21 cellular contexts compared by ENCODE assay signal in genomic region chr13:94966380-94966779, GRCh38.
DNase-seq lines count a peak whose midpoint lies in the region; ATAC-seq, FAIRE-seq and TF ChIP-seq lines count a peak whose summit lies in the region.
"Had no signal": no experiment of that assay in that cellular context is flagged by ENCODE, and none has a peak within 500 bp of the region (broad histone marks: within the 10 kb centered on the region; RNA-seq: fewer than 3 reads in every experiment).

No MANE protein-coding gene starts in this region.

- TF ChIP-seq CTCF in WTC11 (IDR thresholded peaks at IDR 0.05) = no peak

- peaks cover 13% of the 10 kb centered on the region for H3K9me3 Mint-ChIP-seq in WTC11
- H3K9me3 Mint-ChIP-seq: activated CD4-positive, alpha-beta memory T cell treated with anti-CD3 and anti-CD28 coated beads, Interleukin-2, amount 10 ng/mL, durations not matched to agents 7 days and 5 days; activated naive CD8-positive, alpha-beta T cell treated with anti-CD3 and anti-CD28 coated beads for 36 hours had no signal

- CTCF ChIA-PET in WTC11 (lab: Charles Lee) = interaction anchor here (1.2 to 3.4 kb wide), 5 partner anchors 16 to 438 kb away, joined by 3 to 19 read pairs (median 6); no protein-coding TSS in a partner anchor

- peaks cover 16% of the 10 kb centered on the region for H3K27me3 Mint-ChIP-seq in WTC11 (ENCODE audit: low read depth)

- peaks cover 40% of the 10 kb centered on the region for H3K4me1 Mint-ChIP-seq in WTC11

- peak overlapping the region; percentile 71 for H3K4me3 Mint-ChIP-seq in WTC11
- H3K4me3 Mint-ChIP-seq: activated CD4-positive, alpha-beta memory T cell treated with anti-CD3 and anti-CD28 coated beads, Interleukin-2, amount 10 ng/mL, durations not matched to agents 7 days and 5 days; activated naive CD8-positive, alpha-beta T cell treated with anti-CD3 and anti-CD28 coated beads for 36 hours; T-helper 17 cell had no signal

- no peak overlapping the region for H3K27ac Mint-ChIP-seq in WTC11
- H3K27ac Mint-ChIP-seq: activated CD4-positive, alpha-beta memory T cell treated with anti-CD3 and anti-CD28 coated beads, Interleukin-2, amount 10 ng/mL, durations not matched to agents 7 days and 5 days; activated naive CD8-positive, alpha-beta T cell treated with anti-CD3 and anti-CD28 coated beads for 36 hours; T-helper 17 cell had no signal

- ATAC-seq in WTC11 = no peak
- no peak for ATAC-seq in GM21737 (IDR thresholded peaks at IDR 0.05; ENCODE audit: unreplicated experiment)
- ATAC-seq: A549, T-helper 17 cell had no signal

- POLR2A ChIA-PET in WTC11 (lab: Charles Lee) = no interaction called here

- H3K36me3 Mint-ChIP-seq in WTC11 = no peaks in the 10 kb centered on the region
- H3K36me3 Mint-ChIP-seq: activated naive CD8-positive, alpha-beta T cell treated with anti-CD3 and anti-CD28 coated beads for 36 hours had no signal

- DNase-seq in Ammon's horn (ENCODE audit: low spot score) (peak; percentile 20), NCI-H1092 treated with DMSO at 0.1 percent for 48 hours (lab: John Stamatoyannopoulos, UW) (peak; percentile 91), NCI-H2196 treated with DMSO at 0.1 percent for 48 hours (lab: John Stamatoyannopoulos, UW; ENCODE audit: unreplicated experiment) (peak; percentile 6), WTC11 (ENCODE audit: low spot score) (no peak), COLO829 (ENCODE audit: low spot score) (no peak), RCC 7860 (ENCODE audit: low spot score) (no peak), germinal center (ENCODE audit: low spot score) (no peak)
- DNase-seq: activated CD4-positive, alpha-beta memory T cell treated with anti-CD3 and anti-CD28 coated beads, Interleukin-2, amount 10 ng/mL, durations not matched to agents 7 days and 5 days; activated naive CD8-positive, alpha-beta T cell treated with anti-CD3 and anti-CD28 coated beads for 36 hours; activated T-cell treated with anti-CD3 and anti-CD28 coated beads, Interleukin-2, amount 50 U/mL, for 1 hour; DMS79; left ventricle myocardium inferior; MG63; NCI-H2171 treated with DMSO at 0.1 percent for 48 hours; Right ventricle myocardium superior; spleen; stimulated activated CD4-positive, alpha-beta T cell treated with anti-CD3 and anti-CD28 coated beads, Interleukin-4, amount 100 ng/mL, for 4 hours; T-helper 17 cell had no signal

- FAIRE-seq in RCC 7860 (lab: Jason Lieb, UNC) = no peak
- FAIRE-seq: A549, colon had no signal

TF ChIP-seq in WTC11, 78 proteins besides CTCF, POLR2A, EP300 and RAD21:
- TF ChIP-seq RORB (CRISPR knock-in tag; IDR thresholded peaks at IDR 0.05) (no peak), CREM (CRISPR knock-in tag; IDR thresholded peaks at IDR 0.05) (no peak), SMAD4 (CRISPR knock-in tag; IDR thresholded peaks at IDR 0.05) (no peak), TEAD1 (CRISPR knock-in tag; IDR thresholded peaks at IDR 0.05) (no peak), FOXP1 (CRISPR knock-in tag; IDR thresholded peaks at IDR 0.05; ENCODE audit: borderline replicate concordance) (no peak)
- TF ChIP-seq, protein P1, sequence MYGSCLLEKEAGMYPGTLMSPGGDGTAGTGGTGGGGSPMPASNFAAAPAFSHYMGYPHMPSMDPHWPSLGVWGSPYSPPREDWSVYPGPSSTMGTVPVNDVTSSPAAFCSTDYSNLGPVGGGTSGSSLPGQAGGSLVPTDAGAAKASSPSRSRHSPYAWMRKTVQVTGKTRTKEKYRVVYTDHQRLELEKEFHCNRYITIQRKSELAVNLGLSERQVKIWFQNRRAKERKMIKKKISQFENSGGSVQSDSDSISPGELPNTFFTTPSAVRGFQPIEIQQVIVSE (CRISPR knock-in tag; IDR thresholded peaks at IDR 0.05; ENCODE audit: borderline replicate concordance) = no peak

Comparison
In these comparisons a context has a peak if more than half of its experiments do, and no peak if none do; other contexts are left out.
1. DNase-seq: peak in Ammon's horn (single experiment), NCI-H1092 treated with DMSO at 0.1 percent for 48 hours (single experiment) and NCI-H2196 treated with DMSO at 0.1 percent for 48 hours (single experiment); none in WTC11 (single experiment), COLO829 (single experiment), RCC 7860 (single experiment) and germinal center (single experiment).